ENCODE assay signal across 1 cellular context in the genomic region with DNA sequence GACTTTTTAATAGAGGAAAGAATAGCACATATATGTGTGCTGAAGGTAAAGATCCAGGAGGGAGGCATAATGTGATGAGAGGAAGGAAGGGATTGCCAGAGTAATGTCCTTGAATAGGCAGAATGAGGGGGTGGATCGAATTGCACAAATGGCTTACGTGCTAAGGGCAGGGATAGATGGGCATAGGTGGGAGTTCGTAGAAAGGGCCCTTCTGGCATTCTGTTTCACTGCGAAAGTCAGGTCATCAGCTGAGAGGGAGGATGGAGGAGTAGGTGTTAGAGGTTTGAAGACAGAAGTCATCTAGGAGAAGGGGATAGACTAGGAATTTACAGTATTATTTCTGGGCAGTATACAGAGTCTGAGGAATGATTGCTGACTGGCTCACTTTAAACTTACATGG.
TF ChIP-seq lines count a peak whose summit lies in the region.

No MANE protein-coding gene starts in this region.

TF ChIP-seq in WTC11, 78 proteins besides CTCF, POLR2A, EP300 and RAD21 (continued from another document):
- TF ChIP-seq, protein P1, sequence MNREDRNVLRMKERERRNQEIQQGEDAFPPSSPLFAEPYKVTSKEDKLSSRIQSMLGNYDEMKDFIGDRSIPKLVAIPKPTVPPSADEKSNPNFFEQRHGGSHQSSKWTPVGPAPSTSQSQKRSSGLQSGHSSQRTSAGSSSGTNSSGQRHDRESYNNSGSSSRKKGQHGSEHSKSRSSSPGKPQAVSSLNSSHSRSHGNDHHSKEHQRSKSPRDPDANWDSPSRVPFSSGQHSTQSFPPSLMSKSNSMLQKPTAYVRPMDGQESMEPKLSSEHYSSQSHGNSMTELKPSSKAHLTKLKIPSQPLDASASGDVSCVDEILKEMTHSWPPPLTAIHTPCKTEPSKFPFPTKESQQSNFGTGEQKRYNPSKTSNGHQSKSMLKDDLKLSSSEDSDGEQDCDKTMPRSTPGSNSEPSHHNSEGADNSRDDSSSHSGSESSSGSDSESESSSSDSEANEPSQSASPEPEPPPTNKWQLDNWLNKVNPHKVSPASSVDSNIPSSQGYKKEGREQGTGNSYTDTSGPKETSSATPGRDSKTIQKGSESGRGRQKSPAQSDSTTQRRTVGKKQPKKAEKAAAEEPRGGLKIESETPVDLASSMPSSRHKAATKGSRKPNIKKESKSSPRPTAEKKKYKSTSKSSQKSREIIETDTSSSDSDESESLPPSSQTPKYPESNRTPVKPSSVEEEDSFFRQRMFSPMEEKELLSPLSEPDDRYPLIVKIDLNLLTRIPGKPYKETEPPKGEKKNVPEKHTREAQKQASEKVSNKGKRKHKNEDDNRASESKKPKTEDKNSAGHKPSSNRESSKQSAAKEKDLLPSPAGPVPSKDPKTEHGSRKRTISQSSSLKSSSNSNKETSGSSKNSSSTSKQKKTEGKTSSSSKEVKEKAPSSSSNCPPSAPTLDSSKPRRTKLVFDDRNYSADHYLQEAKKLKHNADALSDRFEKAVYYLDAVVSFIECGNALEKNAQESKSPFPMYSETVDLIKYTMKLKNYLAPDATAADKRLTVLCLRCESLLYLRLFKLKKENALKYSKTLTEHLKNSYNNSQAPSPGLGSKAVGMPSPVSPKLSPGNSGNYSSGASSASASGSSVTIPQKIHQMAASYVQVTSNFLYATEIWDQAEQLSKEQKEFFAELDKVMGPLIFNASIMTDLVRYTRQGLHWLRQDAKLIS (CRISPR knock-in tag; IDR thresholded peaks at IDR 0.05; ENCODE audit: borderline replicate concordance): no peak
- no peak for TF ChIP-seq ZNF416 (CRISPR knock-in tag; IDR thresholded peaks at IDR 0.05)
- TF ChIP-seq, protein P2, sequence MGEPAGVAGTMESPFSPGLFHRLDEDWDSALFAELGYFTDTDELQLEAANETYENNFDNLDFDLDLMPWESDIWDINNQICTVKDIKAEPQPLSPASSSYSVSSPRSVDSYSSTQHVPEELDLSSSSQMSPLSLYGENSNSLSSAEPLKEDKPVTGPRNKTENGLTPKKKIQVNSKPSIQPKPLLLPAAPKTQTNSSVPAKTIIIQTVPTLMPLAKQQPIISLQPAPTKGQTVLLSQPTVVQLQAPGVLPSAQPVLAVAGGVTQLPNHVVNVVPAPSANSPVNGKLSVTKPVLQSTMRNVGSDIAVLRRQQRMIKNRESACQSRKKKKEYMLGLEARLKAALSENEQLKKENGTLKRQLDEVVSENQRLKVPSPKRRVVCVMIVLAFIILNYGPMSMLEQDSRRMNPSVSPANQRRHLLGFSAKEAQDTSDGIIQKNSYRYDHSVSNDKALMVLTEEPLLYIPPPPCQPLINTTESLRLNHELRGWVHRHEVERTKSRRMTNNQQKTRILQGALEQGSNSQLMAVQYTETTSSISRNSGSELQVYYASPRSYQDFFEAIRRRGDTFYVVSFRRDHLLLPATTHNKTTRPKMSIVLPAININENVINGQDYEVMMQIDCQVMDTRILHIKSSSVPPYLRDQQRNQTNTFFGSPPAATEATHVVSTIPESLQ (CRISPR knock-in tag; IDR thresholded peaks at IDR 0.05): no peak
- TF ChIP-seq, protein P3, sequence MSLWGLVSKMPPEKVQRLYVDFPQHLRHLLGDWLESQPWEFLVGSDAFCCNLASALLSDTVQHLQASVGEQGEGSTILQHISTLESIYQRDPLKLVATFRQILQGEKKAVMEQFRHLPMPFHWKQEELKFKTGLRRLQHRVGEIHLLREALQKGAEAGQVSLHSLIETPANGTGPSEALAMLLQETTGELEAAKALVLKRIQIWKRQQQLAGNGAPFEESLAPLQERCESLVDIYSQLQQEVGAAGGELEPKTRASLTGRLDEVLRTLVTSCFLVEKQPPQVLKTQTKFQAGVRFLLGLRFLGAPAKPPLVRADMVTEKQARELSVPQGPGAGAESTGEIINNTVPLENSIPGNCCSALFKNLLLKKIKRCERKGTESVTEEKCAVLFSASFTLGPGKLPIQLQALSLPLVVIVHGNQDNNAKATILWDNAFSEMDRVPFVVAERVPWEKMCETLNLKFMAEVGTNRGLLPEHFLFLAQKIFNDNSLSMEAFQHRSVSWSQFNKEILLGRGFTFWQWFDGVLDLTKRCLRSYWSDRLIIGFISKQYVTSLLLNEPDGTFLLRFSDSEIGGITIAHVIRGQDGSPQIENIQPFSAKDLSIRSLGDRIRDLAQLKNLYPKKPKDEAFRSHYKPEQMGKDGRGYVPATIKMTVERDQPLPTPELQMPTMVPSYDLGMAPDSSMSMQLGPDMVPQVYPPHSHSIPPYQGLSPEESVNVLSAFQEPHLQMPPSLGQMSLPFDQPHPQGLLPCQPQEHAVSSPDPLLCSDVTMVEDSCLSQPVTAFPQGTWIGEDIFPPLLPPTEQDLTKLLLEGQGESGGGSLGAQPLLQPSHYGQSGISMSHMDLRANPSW (CRISPR knock-in tag; conservative IDR thresholded peaks at IDR 0.05; ENCODE audit: low read depth): no peak
- TF ChIP-seq, protein P4, sequence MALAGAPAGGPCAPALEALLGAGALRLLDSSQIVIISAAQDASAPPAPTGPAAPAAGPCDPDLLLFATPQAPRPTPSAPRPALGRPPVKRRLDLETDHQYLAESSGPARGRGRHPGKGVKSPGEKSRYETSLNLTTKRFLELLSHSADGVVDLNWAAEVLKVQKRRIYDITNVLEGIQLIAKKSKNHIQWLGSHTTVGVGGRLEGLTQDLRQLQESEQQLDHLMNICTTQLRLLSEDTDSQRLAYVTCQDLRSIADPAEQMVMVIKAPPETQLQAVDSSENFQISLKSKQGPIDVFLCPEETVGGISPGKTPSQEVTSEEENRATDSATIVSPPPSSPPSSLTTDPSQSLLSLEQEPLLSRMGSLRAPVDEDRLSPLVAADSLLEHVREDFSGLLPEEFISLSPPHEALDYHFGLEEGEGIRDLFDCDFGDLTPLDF (CRISPR knock-in tag; IDR thresholded peaks at IDR 0.05): no peak
- TF ChIP-seq, protein P5, sequence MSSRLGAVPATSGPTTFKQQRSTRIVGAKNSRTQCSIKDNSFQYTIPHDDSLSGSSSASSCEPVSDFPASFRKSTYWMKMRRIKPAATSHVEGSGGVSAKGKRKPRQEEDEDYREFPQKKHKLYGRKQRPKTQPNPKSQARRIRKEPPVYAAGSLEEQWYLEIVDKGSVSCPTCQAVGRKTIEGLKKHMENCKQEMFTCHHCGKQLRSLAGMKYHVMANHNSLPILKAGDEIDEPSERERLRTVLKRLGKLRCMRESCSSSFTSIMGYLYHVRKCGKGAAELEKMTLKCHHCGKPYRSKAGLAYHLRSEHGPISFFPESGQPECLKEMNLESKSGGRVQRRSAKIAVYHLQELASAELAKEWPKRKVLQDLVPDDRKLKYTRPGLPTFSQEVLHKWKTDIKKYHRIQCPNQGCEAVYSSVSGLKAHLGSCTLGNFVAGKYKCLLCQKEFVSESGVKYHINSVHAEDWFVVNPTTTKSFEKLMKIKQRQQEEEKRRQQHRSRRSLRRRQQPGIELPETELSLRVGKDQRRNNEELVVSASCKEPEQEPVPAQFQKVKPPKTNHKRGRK (CRISPR knock-in tag; IDR thresholded peaks at IDR 0.05; ENCODE audit: borderline replicate concordance): no peak
- TF ChIP-seq, protein P6, sequence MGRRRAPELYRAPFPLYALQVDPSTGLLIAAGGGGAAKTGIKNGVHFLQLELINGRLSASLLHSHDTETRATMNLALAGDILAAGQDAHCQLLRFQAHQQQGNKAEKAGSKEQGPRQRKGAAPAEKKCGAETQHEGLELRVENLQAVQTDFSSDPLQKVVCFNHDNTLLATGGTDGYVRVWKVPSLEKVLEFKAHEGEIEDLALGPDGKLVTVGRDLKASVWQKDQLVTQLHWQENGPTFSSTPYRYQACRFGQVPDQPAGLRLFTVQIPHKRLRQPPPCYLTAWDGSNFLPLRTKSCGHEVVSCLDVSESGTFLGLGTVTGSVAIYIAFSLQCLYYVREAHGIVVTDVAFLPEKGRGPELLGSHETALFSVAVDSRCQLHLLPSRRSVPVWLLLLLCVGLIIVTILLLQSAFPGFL (CRISPR knock-in tag; IDR thresholded peaks at IDR 0.05; ENCODE audit: borderline replicate concordance): no peak
